8 cellular contexts compared by ENCODE assay signal in genomic region chr21:37564924-37565529, GRCh38.
DNase-seq lines count a peak whose midpoint lies in the region; ATAC-seq, FAIRE-seq and TF ChIP-seq lines count a peak whose summit lies in the region.

No MANE protein-coding gene starts in this region.

- intact Hi-C loops in A673 (cut with micrococcal nuclease; ENCODE audit: unreplicated experiment), result loop anchor here (10.0 kb wide), 1 partner anchor 200 kb away; the partner anchor contains the start of gene DYRK1A
- intact Hi-C loops in upper lobe of right lung (cut with DNase I), result no loop called here

- H3K9me3 ChIP-seq in A673 (ENCODE audit: low read depth, low read length, poor library complexity, severe bottlenecking), result no peaks in the 10 kb centered on the region
- no peaks in the 10 kb centered on the region for H3K9me3 ChIP-seq in HUES48 (ENCODE audit: control insufficient read depth, insufficient read depth, low read length)
- H3K9me3 ChIP-seq in upper lobe of right lung, result no peaks in the 10 kb centered on the region

- peaks cover 12% of the 10 kb centered on the region for H3K4me1 ChIP-seq in A673 (ENCODE audit: insufficient read depth, low read length, poor library complexity, severe bottlenecking)
- H3K4me1 ChIP-seq in HUES48 (ENCODE audit: control insufficient read depth, insufficient read depth, low read length), result peaks cover 12% of the 10 kb centered on the region
- peaks cover 16% of the 10 kb centered on the region for H3K4me1 ChIP-seq in upper lobe of right lung

- H3K27me3 ChIP-seq in A673 (replicated peaks; ENCODE audit: insufficient read depth, low read depth, low read length, poor library complexity) (no peaks in the 10 kb centered on the region), HUES48 (ENCODE audit: control insufficient read depth, insufficient read depth, low read length) (peaks cover 14% of the 10 kb centered on the region), upper lobe of right lung (no peaks in the 10 kb centered on the region)

- H3K36me3 Mint-ChIP-seq in activated naive CD4-positive, alpha-beta T cell treated with anti-CD3 and anti-CD28 coated beads, Interleukin-2, amount 50 U/mL, for 72 hours, result peaks cover 0 to 5% of the 10 kb centered on the region in 2 donors

- TF ChIP-seq POLR2A in GM18505 (IDR thresholded peaks at IDR 0.05; ENCODE audit: borderline replicate concordance, extremely low read depth, insufficient read depth, insufficient read length), result no peak

- H3K4me3 ChIP-seq in A673 (ENCODE audit: low read depth, low read length, poor library complexity, severe bottlenecking) (peak overlapping the region; percentile 56), HUES48 (ENCODE audit: low read depth, low read length) (no peak overlapping the region; the same call in 1 of the 2 replicates), upper lobe of right lung (peak overlapping the region; percentile 93)

- in situ Hi-C loops in G401 (cut with HindIII; ENCODE audit: low sequenced_read_pairs), result no loop called here

- no TSS peak for BruUV-seq in A673 (replicated peaks; lab: Mats Ljungman, UMichigan)

- DNase-seq in A673 (ENCODE audit: low spot score) (no peak), upper lobe of right lung (no peak), GDM1 (lab: John Stamatoyannopoulos, UW) (no peak), G401 (ENCODE audit: low spot score) (no peak)
- no peak for DNase-seq in activated naive CD4-positive, alpha-beta T cell treated with anti-CD3 and anti-CD28 coated beads, Interleukin-2, amount 50 U/mL, for 72 hours (ENCODE audit: low spot score in 2 of 2)

- CTCF ChIA-PET in A673 (lab: Charles Lee), result interaction anchor here (1.2 kb wide), 1 partner anchor 147 kb away, joined by 4 read pairs; no protein-coding TSS in a partner anchor

- peak; percentile 65 for FAIRE-seq in islet of Langerhans (lab: Jason Lieb, UNC)

- no peak for ATAC-seq in activated naive CD4-positive, alpha-beta T cell treated with anti-CD3 and anti-CD28 coated beads, Interleukin-2, amount 50 U/mL, for 72 hours
- ATAC-seq in upper lobe of right lung (no peak), GM18505 (IDR thresholded peaks at IDR 0.05; ENCODE audit: unreplicated experiment) (no peak)

- H3K9ac ChIP-seq in HUES48 (ENCODE audit: low read depth, low read length), result no peak overlapping the region

- TF ChIP-seq CTCF in A673 (conservative IDR thresholded peaks at IDR 0.05; ENCODE audit: low read depth, low read length), result no peak
- TF ChIP-seq CTCF in upper lobe of right lung (IDR thresholded peaks at IDR 0.05), result no peak

- H3K36me3 ChIP-seq in A673 (ENCODE audit: insufficient read depth, low read length, poor library complexity, severe bottlenecking) (no peaks in the 10 kb centered on the region), HUES48 (ENCODE audit: control insufficient read depth, insufficient read depth, low read length) (no peaks in the 10 kb centered on the region), upper lobe of right lung (no peaks in the 10 kb centered on the region)

- peak overlapping the region; percentile 86 for H3K27ac ChIP-seq in A673 (ENCODE audit: low read depth, low read length, poor library complexity, severe bottlenecking)
- H3K27ac ChIP-seq in HUES48 (ENCODE audit: low read depth, low read length), result peak overlapping the region; percentile 82
- peak overlapping the region; percentile 97 for H3K27ac ChIP-seq in upper lobe of right lung

- peak overlapping the region; percentile 98 to 99 for H3K27ac Mint-ChIP-seq in activated naive CD4-positive, alpha-beta T cell treated with anti-CD3 and anti-CD28 coated beads, Interleukin-2, amount 50 U/mL, for 72 hours

- peaks cover 0 to 6% of the 10 kb centered on the region in 2 donors for H3K9me3 Mint-ChIP-seq in activated naive CD4-positive, alpha-beta T cell treated with anti-CD3 and anti-CD28 coated beads, Interleukin-2, amount 50 U/mL, for 72 hours

- POLR2A ChIA-PET in A673 (lab: Charles Lee; ENCODE audit: low non-redundant PET), result no interaction called here
